In the genomic region with DNA sequence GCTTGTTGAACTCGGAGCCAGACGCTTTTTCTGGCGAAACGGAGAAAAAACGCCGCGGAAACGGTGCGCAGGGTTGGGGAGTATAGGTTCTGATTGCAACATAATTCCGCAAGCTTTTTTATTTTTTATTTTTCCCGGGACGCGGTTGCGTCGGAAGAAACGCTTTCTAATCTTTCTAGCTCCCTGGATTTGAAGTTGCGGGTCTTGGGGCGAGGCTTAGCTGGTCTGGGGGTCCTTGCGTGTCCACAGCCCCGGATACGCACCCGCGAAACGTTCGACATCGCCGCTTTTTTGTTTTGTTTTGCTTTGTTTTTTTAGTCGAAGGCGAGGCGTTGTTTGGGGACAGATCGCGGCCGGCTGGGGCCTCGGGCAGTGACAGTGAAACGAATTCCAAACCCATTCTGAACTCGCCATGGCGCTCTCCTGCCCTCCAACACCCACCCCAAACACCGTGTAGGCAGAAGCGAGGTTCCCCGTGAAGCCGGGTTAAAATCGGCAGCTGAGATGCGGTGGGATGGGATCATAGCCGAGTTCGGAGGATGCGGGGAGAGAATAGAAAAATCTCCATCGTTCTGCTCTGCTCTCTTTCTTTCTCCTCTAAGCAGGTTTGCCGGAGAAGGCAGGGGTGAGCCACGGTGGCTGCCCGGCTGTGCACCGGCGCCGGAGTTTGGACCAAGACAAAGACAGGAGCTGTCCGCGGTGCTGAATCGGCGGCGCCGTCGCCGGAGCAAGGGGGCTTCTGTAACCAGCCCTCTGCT, we compare ENCODE assay signal across 8 cellular contexts. TPM values are rescaled to one million over a fixed set of nuclear protein-coding genes. Genes with fewer than 3 reads are reported as not detected.
A peak's percentile ranks its signal among the peaks of the same experiment; 100 is the strongest.
DNase-seq lines count a peak whose midpoint lies in the region; ATAC-seq and TF ChIP-seq lines count a peak whose summit lies in the region.

No MANE protein-coding gene starts in this region.

- intact Hi-C loops in heart left ventricle (cut with DNase I), result no loop called here
- intact Hi-C loops in cardiac septum (cut with DNase I), result no loop called here
- intact Hi-C loops in upper lobe of right lung (cut with DNase I), result no loop called here

- no peak for TF ChIP-seq CTCF in heart left ventricle (IDR thresholded peaks at IDR 0.05)
- no peak for TF ChIP-seq CTCF in upper lobe of right lung (IDR thresholded peaks at IDR 0.05)

- peak overlapping the region; percentile 78 for H3K27ac Mint-ChIP-seq in activated naive CD4-positive, alpha-beta T cell treated with anti-CD3 and anti-CD28 coated beads, Interleukin-2, amount 10 ng/mL, durations not matched to agents 7 days and 5 days

- no peaks in the 10 kb centered on the region for H3K4me1 Mint-ChIP-seq in activated naive CD4-positive, alpha-beta T cell treated with anti-CD3 and anti-CD28 coated beads, Interleukin-2, amount 10 ng/mL, durations not matched to agents 7 days and 5 days

- H3K36me3 Mint-ChIP-seq in activated naive CD4-positive, alpha-beta T cell treated with anti-CD3 and anti-CD28 coated beads, Interleukin-2, amount 10 ng/mL, durations not matched to agents 7 days and 5 days, result peaks cover 5% of the 10 kb centered on the region

- WGBS in heart left ventricle, 4 donors, result 2 to 5% (median 4%) methylated on average over 57 to 61 of the region's 61 CpGs

- peak overlapping the region; percentile 44 for H3K4me3 Mint-ChIP-seq in activated naive CD4-positive, alpha-beta T cell treated with anti-CD3 and anti-CD28 coated beads, Interleukin-2, amount 10 ng/mL, durations not matched to agents 7 days and 5 days

- peaks cover 0 to 16% (median under 1%) of the 10 kb centered on the region in 12 donors for H3K4me1 ChIP-seq in heart left ventricle
- H3K4me1 ChIP-seq in upper lobe of right lung, result no peaks in the 10 kb centered on the region

- peaks cover 48 to 97% (median 80%) of the 10 kb centered on the region in 9 donors for H3K27me3 ChIP-seq in heart left ventricle
- peaks cover 94% of the 10 kb centered on the region for H3K27me3 ChIP-seq in upper lobe of right lung

- H3K9me3 Mint-ChIP-seq in activated naive CD4-positive, alpha-beta T cell treated with anti-CD3 and anti-CD28 coated beads, Interleukin-2, amount 10 ng/mL, durations not matched to agents 7 days and 5 days, result no peaks in the 10 kb centered on the region

- DNase-seq in heart left ventricle (peak in 2 of 5 donors; percentile 33 to 40), cardiac septum (ENCODE audit: low spot score) (no peak), iPS-NIHi11 (ENCODE audit: low spot score) (peak; percentile 89), upper lobe of right lung (peak; percentile 69)
- DNase-seq in activated naive CD4-positive, alpha-beta T cell treated with anti-CD3 and anti-CD28 coated beads, Interleukin-2, amount 10 ng/mL, durations not matched to agents 7 days and 5 days, result peak; percentile 66

- H3K27me3 Mint-ChIP-seq in activated naive CD4-positive, alpha-beta T cell treated with anti-CD3 and anti-CD28 coated beads, Interleukin-2, amount 10 ng/mL, durations not matched to agents 7 days and 5 days, result peaks cover 81% of the 10 kb centered on the region

- H3K36me3 ChIP-seq in heart left ventricle, result no peaks in the 10 kb centered on the region
- H3K36me3 ChIP-seq in upper lobe of right lung, result no peaks in the 10 kb centered on the region

- TF ChIP-seq POLR2A in heart left ventricle (IDR thresholded peaks at IDR 0.05), result no peak

- H3K4me3 ChIP-seq in heart left ventricle (no peak overlapping the region), upper lobe of right lung (no peak overlapping the region)

- H3K27ac ChIP-seq in heart left ventricle, result no peak overlapping the region
- no peak overlapping the region for H3K27ac ChIP-seq in upper lobe of right lung

- H3K9me3 ChIP-seq in heart left ventricle (no peaks in the 10 kb centered on the region), upper lobe of right lung (no peaks in the 10 kb centered on the region)

- ATAC-seq in heart left ventricle, result peak in 3 of 4 donors; percentile 39 to 58 (median 52)
- ATAC-seq in upper lobe of right lung, result peak; percentile 49
- ATAC-seq in HG03460 (IDR thresholded peaks at IDR 0.05; ENCODE audit: unreplicated experiment), result no peak
- ATAC-seq in HG03097 (IDR thresholded peaks at IDR 0.05; ENCODE audit: low FRiP score, unreplicated experiment), result no peak
- no peak for ATAC-seq in GM21786 (IDR thresholded peaks at IDR 0.05; ENCODE audit: unreplicated experiment)

- CTCF ChIA-PET in activated naive CD4-positive, alpha-beta T cell treated with anti-CD3 and anti-CD28 coated beads, Interleukin-2, amount 10 ng/mL, durations not matched to agents 7 days and 5 days (lab: Charles Lee), result no interaction called here

RNA-seq across cellular contexts. Expression of gene LHX5, which starts 8.1 kb away (rescaled TPM):
- total RNA-seq in heart left ventricle, result not detected
- polyA plus RNA-seq in heart left ventricle, result not detected
- not detected for total RNA-seq in cardiac septum
- total RNA-seq in upper lobe of right lung, result not detected

RNA-seq across cellular contexts. Expression of gene SDSL, which starts 57.6 kb away (rescaled TPM):
- total RNA-seq in heart left ventricle (10 to 100 TPM in 4 of 9 donors, 1 to 10 TPM in 5; 2.6 to 21.0 (median 7.9) TPM), cardiac septum (11.5 TPM), upper lobe of right lung (10.7 TPM)
- polyA plus RNA-seq in heart left ventricle, result 1 to 10 TPM; 2.5 to 3.3 TPM

Comparison
In these comparisons a context has a peak if more than half of its experiments do, and no peak if none do; other contexts are left out.
1. ATAC-seq: peak in heart left ventricle (3 of 4) and upper lobe of right lung (single experiment); none in HG03460 (single experiment), HG03097 (single experiment) and GM21786 (single experiment).